1 cellular context compared by ENCODE assay signal in the genomic region with DNA sequence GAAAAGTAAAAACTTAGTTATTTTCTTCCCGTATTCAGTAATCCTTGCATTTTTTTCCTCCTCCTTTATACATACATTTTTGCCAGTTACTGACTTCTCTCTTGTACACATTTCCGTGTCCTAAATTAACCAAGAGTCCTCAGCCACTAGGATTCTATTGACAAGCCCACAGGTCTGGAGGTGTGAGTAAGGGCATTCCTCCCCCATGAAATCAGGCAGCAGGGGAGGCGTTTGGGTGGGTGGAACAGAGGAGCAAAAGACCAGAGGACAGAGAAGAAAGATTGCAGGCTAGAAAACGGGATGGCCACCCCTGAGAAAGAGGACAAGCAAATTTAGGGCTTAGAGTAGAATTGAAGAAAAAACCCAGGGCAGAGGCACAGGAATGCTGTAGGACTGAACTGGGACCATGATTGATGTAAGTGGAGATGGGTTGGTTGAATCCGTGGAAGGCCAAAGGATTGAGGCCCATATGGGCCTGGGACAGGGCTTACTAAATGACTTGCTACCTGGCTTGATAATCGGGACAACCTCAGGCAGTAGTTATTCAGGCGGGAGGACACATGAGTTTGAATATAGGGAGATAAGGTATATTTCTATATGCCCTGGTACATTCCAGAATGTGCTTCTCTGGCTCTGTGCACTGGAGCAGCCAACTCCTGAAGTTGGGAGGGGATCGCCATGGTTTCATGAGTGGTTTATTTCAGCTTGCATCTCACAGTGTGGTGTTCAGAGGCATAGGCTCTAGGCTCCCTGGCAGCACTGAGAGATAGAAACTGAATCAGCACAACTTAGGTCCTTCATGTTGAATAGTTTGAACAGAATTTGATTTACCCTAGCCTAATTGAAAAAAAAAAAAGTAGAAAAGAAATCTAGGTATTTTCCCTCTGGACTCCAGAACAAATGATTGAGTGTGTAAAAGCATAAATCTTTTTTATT.
TF ChIP-seq lines count a peak whose summit lies in the region.

No MANE protein-coding gene starts in this region.

TF ChIP-seq in GM12878, 131 proteins besides CTCF, POLR2A, EP300 and RAD21:
- no peak for TF ChIP-seq ESRRA (IDR thresholded peaks at IDR 0.05; ENCODE audit: low read length)
- 0 out of 2 replicates have a peak, but pooled peaks have one; percentile 11 for TF ChIP-seq CBFB (IDR thresholded peaks at IDR 0.05; ENCODE audit: low read depth)
- TF ChIP-seq EGR1 (IDR thresholded peaks at IDR 0.05; ENCODE audit: borderline replicate concordance in 1 of 2, low read depth in 2 of 2, low read length in 2 of 2), result peak in 1 of 2 experiments; percentile 36; a peak in 1 of 3 replicates
- peak; percentile 43; the same call in 1 of the 2 replicates for TF ChIP-seq EED (IDR thresholded peaks at IDR 0.05; ENCODE audit: low read depth)
TF ChIP-seq in GM12878: peak in this region for 3.
